In the genomic region with DNA sequence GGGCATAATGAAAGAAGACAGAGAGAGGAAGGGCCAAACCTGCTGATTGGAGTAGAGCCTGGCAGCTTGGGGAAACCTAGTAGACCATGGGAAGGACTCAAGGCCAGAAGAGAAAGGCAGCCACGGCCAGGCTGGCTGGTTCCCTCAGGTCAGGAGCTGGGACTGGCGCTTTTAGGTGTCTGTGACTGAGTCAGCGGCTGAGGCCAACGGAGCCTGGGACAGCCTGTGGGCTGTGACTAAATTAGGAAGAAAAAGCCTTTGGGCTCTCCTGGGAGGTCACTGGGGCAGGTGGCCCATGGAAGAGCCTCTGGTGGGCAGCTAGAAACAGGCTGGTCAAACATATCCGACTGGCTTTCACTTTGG, we compare ENCODE assay signal across 15 cellular contexts.
DNase-seq lines count a peak whose midpoint lies in the region; ATAC-seq and TF ChIP-seq lines count a peak whose summit lies in the region.
"Had no signal": no experiment of that assay in that cellular context is flagged by ENCODE, and none has a peak within 500 bp of the region (broad histone marks: within the 10 kb centered on the region; RNA-seq: fewer than 3 reads in every experiment).

No MANE protein-coding gene starts in this region.

- H2AFZ ChIP-seq in mesenchymal stem cell (ENCODE audit: low read depth, low read length): no peak overlapping the region

- no peaks in the 10 kb centered on the region for H3K9me3 ChIP-seq in ascending aorta
- H3K9me3 ChIP-seq in heart left ventricle: no peaks in the 10 kb centered on the region
- H3K9me3 ChIP-seq in mesenchymal stem cell (ENCODE audit: control insufficient read depth, low read length): no peaks in the 10 kb centered on the region

- ATAC-seq in heart left ventricle: peak; percentile 43 to 69 (median 57)
- no peak for ATAC-seq in stimulated activated memory B cell treated with anti-CD40 and anti-IgM and Interleukin-4, amounts not matched to agents 10 μg/mL and 1 μg/mL and 100 μg/mL, for 72 hours
- ATAC-seq in HG02763 (IDR thresholded peaks at IDR 0.05; ENCODE audit: unreplicated experiment): no peak
- ATAC-seq: SK-N-SH treated with all-trans-retinoic acid at 6 μM for 48 hours had no signal

- no peak overlapping the region for H3K23ac ChIP-seq in mesenchymal stem cell (ENCODE audit: low read length in 2 of 2)

- peak overlapping the region in 1 of 2 experiments; percentile 58 for H3K4ac ChIP-seq in mesenchymal stem cell (ENCODE audit: low read depth in 1 of 2, low read length in 2 of 2)

- H3K4me3 ChIP-seq in ascending aorta (peak overlapping the region in 1 of 2 donors; percentile 25), heart left ventricle (no peak overlapping the region), mesenchymal stem cell (ENCODE audit: insufficient read depth in 1 of 2, low read depth in 1 of 2, low read length in 2 of 2) (no peak overlapping the region)

- DNase-seq in ascending aorta (ENCODE audit: low spot score in 2 of 2) (peak in 1 of 2 donors; percentile 79), heart left ventricle (peak; percentile 54 to 84 (median 71)), mesenchymal stem cell (no peak), GM19238 (ENCODE audit: insufficient read length, low spot score) (no peak), OCI-M2 (lab: John Stamatoyannopoulos, UW; ENCODE audit: unreplicated experiment) (no peak)
- DNase-seq: ACHN, AML-193, DMS 273 treated with DMSO at 0.1 percent for 48 hours, GOT3, NCI-H2227 treated with DMSO at 0.1 percent for 48 hours, SHP77 treated with DMSO at 0.1 percent for 48 hours had no signal

- peak overlapping the region; percentile 12 for H3K27ac Mint-ChIP-seq in stimulated activated memory B cell treated with anti-CD40 and anti-IgM and Interleukin-4, amounts not matched to agents 10 μg/mL and 1 μg/mL and 100 μg/mL, for 72 hours

- peak overlapping the region in 1 of 2 experiments; percentile 25 for H3K18ac ChIP-seq in mesenchymal stem cell (ENCODE audit: low read depth in 1 of 2, low read length in 2 of 2)

- no peak for TF ChIP-seq CTCF in ascending aorta (IDR thresholded peaks at IDR 0.05)
- peak in 1 of 12 donors; percentile 7 for TF ChIP-seq CTCF in heart left ventricle (IDR thresholded peaks at IDR 0.05)

- H3K9me3 Mint-ChIP-seq in stimulated activated memory B cell treated with anti-CD40 and anti-IgM and Interleukin-4, amounts not matched to agents 10 μg/mL and 1 μg/mL and 100 μg/mL, for 72 hours: no peaks in the 10 kb centered on the region

- H3K27me3 ChIP-seq in ascending aorta: no peaks in the 10 kb centered on the region
- H3K27me3 ChIP-seq in heart left ventricle: no peaks in the 10 kb centered on the region
- H3K27me3 ChIP-seq in mesenchymal stem cell (ENCODE audit: control insufficient read depth in 1 of 2, insufficient read depth in 1 of 2, low read length in 2 of 2): peaks cover 0 to 41% of the 10 kb centered on the region in 2 experiments

- peak overlapping the region; percentile 48 for H4K8ac ChIP-seq in mesenchymal stem cell (ENCODE audit: low read length)

- WGBS in heart left ventricle, 4 donors: 46 to 66% (median 58%) methylated on average over 5 of the region's 5 CpGs
- WGBS in mesenchymal stem cell: 83% methylated on average over 5 of the region's 5 CpGs

- peak in 1 of 2 donors; percentile 13 for TF ChIP-seq POLR2A in heart left ventricle (IDR thresholded peaks at IDR 0.05)

- no peak overlapping the region for H2AK5ac ChIP-seq in mesenchymal stem cell (ENCODE audit: low read length, severe bottlenecking)

- no peak overlapping the region for H3K9ac ChIP-seq in mesenchymal stem cell (ENCODE audit: low read length)

- H4K91ac ChIP-seq in mesenchymal stem cell (ENCODE audit: low read length): no peak overlapping the region

- H3K36me3 ChIP-seq in ascending aorta (no peaks in the 10 kb centered on the region), heart left ventricle (no peaks in the 10 kb centered on the region), mesenchymal stem cell (ENCODE audit: control insufficient read depth in 1 of 2, insufficient read depth in 2 of 2, low read depth in 1 of 2, low read length in 2 of 2) (no peaks in the 10 kb centered on the region)

- H3K27me3 Mint-ChIP-seq in stimulated activated memory B cell treated with anti-CD40 and anti-IgM and Interleukin-4, amounts not matched to agents 10 μg/mL and 1 μg/mL and 100 μg/mL, for 72 hours: peaks cover 23% of the 10 kb centered on the region

- H3K79me1 ChIP-seq in mesenchymal stem cell (replicated peaks; ENCODE audit: low read length, poor library complexity, severe bottlenecking): no peaks in the 10 kb centered on the region

- no peak overlapping the region for H2BK12ac ChIP-seq in mesenchymal stem cell (ENCODE audit: low read length in 2 of 2)

- intact Hi-C loops in ascending aorta (cut with DNase I) (no loop called here), heart left ventricle (cut with DNase I) (loop anchor here in 1 of 10 donors (10.0 kb wide), 2 partner anchors 78 to 118 kb away; a partner anchor contains a TSS)

- H3K27ac ChIP-seq in ascending aorta: peak overlapping the region; percentile 67 to 81
- H3K27ac ChIP-seq in heart left ventricle: peak overlapping the region; percentile 58 to 96 (median 80)
- no peak overlapping the region for H3K27ac ChIP-seq in mesenchymal stem cell (ENCODE audit: low read length, poor library complexity, severe bottlenecking)

- no peak overlapping the region for H3K14ac ChIP-seq in mesenchymal stem cell (ENCODE audit: low read length in 2 of 2)

- H2BK5ac ChIP-seq in mesenchymal stem cell (ENCODE audit: low read depth, low read length, poor library complexity, severe bottlenecking): no peak overlapping the region

- no peak overlapping the region for H2BK120ac ChIP-seq in mesenchymal stem cell (ENCODE audit: low read depth, low read length)

- H3K4me3 Mint-ChIP-seq in stimulated activated memory B cell treated with anti-CD40 and anti-IgM and Interleukin-4, amounts not matched to agents 10 μg/mL and 1 μg/mL and 100 μg/mL, for 72 hours: no peak overlapping the region
- H3K4me3 Mint-ChIP-seq: CD14-positive monocyte had no signal

- no peak overlapping the region for H3K4me2 ChIP-seq in mesenchymal stem cell (ENCODE audit: low read length, poor library complexity, severe bottlenecking)

- no peaks in the 10 kb centered on the region for H3K36me3 Mint-ChIP-seq in stimulated activated memory B cell treated with anti-CD40 and anti-IgM and Interleukin-4, amounts not matched to agents 10 μg/mL and 1 μg/mL and 100 μg/mL, for 72 hours
- H3K36me3 Mint-ChIP-seq: CD14-positive monocyte had no signal

- peaks cover 13% of the 10 kb centered on the region for H3K4me1 Mint-ChIP-seq in stimulated activated memory B cell treated with anti-CD40 and anti-IgM and Interleukin-4, amounts not matched to agents 10 μg/mL and 1 μg/mL and 100 μg/mL, for 72 hours
- H3K4me1 Mint-ChIP-seq: CD14-positive monocyte had no signal

- no peak overlapping the region for H2BK15ac ChIP-seq in mesenchymal stem cell (ENCODE audit: low read depth, poor library complexity, severe bottlenecking)

- H3K4me1 ChIP-seq in ascending aorta (peaks cover 3% of the 10 kb centered on the region in 2 donors), heart left ventricle (peaks cover 5 to 60% (median 30%) of the 10 kb centered on the region in 12 donors), mesenchymal stem cell (ENCODE audit: control insufficient read depth, insufficient read depth, low read depth, low read length) (peaks cover 7% of the 10 kb centered on the region)

Comparison
In these comparisons a context has a peak if more than half of its experiments do, and no peak if none do; other contexts are left out.
1. DNase-seq: peak in heart left ventricle (5 of 5); none in mesenchymal stem cell (single experiment), GM19238 (single experiment) and OCI-M2 (single experiment).
2. ATAC-seq: peak in heart left ventricle (4 of 4); none in stimulated activated memory B cell treated with anti-CD40 and anti-IgM and Interleukin-4, amounts not matched to agents 10 μg/mL and 1 μg/mL and 100 μg/mL, for 72 hours (single experiment) and HG02763 (single experiment).